10 cellular contexts compared by ENCODE assay signal in the genomic region with DNA sequence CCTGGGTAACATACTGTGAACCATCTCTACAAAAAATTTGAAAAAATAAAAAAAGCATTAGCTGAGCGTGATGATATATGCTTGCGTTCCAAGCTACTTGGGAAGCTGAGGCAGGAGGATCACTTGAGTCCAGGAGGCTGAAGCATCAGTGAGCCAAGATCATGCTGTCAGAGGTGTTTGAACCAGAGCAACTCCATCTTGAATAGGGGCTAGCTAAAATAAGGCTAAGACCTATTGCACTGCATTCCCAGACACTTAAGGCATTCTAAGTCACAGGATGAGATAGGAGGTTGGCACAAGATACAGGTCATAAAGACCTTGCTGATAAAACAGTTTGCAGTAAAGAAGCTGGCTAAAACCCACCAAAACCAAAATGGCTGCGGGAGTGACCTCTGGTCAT. TPM values are rescaled to one million over a fixed set of nuclear protein-coding genes. Genes with fewer than 3 reads are reported as not detected.
"Had no signal": no experiment of that assay in that cellular context is flagged by ENCODE, and none has a peak within 500 bp of the region (broad histone marks: within the 10 kb centered on the region; RNA-seq: fewer than 3 reads in every experiment).

No MANE protein-coding gene starts in this region.

RNA-seq across cellular contexts. Expression of a gene that starts 58.5 kb away (rescaled TPM):
- total RNA-seq: OCI-LY7, PC-3, PC-9, Right ventricle myocardium inferior, Right ventricle myocardium superior, RPMI7951, SJCRH30, SJSA1, T-cell had no signal
- polyA plus RNA-seq: SK-N-SH had no signal
